ENCODE assay signal across 1 cellular context in the genomic region with DNA sequence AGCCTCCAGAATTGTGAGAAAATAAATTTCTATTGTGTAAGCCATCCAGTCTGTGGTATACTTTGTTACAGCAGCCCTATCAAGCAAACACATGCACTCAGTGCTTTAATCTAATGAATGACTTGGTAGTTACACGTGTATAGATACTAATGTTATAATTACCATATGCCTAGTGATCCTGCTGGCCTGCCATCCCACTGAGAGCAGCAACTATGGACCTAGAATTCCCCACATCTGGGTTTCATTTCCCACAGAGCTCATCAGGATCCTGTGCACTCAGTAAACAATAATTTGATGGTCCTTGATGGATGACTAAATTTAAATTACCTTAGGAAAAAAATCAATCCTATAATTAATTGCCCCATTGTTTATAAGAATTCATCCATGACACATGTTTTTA.
TF ChIP-seq lines count a peak whose summit lies in the region.

No MANE protein-coding gene starts in this region.

TF ChIP-seq in GM12878, 131 proteins besides CTCF, POLR2A, EP300 and RAD21 (continued from another document):
- TF ChIP-seq, protein P1, sequence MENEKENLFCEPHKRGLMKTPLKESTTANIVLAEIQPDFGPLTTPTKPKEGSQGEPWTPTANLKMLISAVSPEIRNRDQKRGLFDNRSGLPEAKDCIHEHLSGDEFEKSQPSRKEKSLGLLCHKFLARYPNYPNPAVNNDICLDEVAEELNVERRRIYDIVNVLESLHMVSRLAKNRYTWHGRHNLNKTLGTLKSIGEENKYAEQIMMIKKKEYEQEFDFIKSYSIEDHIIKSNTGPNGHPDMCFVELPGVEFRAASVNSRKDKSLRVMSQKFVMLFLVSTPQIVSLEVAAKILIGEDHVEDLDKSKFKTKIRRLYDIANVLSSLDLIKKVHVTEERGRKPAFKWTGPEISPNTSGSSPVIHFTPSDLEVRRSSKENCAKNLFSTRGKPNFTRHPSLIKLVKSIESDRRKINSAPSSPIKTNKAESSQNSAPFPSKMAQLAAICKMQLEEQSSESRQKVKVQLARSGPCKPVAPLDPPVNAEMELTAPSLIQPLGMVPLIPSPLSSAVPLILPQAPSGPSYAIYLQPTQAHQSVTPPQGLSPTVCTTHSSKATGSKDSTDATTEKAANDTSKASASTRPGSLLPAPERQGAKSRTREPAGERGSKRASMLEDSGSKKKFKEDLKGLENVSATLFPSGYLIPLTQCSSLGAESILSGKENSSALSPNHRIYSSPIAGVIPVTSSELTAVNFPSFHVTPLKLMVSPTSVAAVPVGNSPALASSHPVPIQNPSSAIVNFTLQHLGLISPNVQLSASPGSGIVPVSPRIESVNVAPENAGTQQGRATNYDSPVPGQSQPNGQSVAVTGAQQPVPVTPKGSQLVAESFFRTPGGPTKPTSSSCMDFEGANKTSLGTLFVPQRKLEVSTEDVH (IDR thresholded peaks at IDR 0.05; ENCODE audit: low read depth, partially characterized antibody) = no peak
- TF ChIP-seq POLR2AphosphoS5 (IDR thresholded peaks at IDR 0.05; ENCODE audit: low read length) (no peak), NBN (IDR thresholded peaks at IDR 0.05) (no peak)
